13 cellular contexts compared by ENCODE assay signal in genomic region chr20:44087051-44087856, GRCh38.
"Had no signal": no experiment of that assay in that cellular context is flagged by ENCODE, and none has a peak within 500 bp of the region (broad histone marks: within the 10 kb centered on the region; RNA-seq: fewer than 3 reads in every experiment).

No MANE protein-coding gene starts in this region.

- H3K27me3 ChIP-seq: gastrocnemius medialis, hepatocyte, testis, uterus had no signal

- H3K9me3 ChIP-seq: gastrocnemius medialis, testis, uterus had no signal

- H3K4me1 Mint-ChIP-seq: activated CD4-positive, alpha-beta T cell treated with anti-CD3 and anti-CD28 coated beads for 36 hours; stimulated activated naive CD8-positive, alpha-beta T cell treated with anti-CD3 and anti-CD28 coated beads, Interleukin-15, amount 100 ng/mL, for 72 hours had no signal

- H3K27ac Mint-ChIP-seq: activated CD4-positive, alpha-beta T cell treated with anti-CD3 and anti-CD28 coated beads for 36 hours; activated CD8-positive, alpha-beta T cell treated with anti-CD3 and anti-CD28 coated beads, Interleukin-2, amount 10 ng/mL, durations not matched to agents 7 days and 5 days; natural killer cell treated with Interleukin-12 subunit alpha and Interleukin-12 subunit beta and Interleukin-15 and Interleukin-18, amount 100 ng/mL, for 72 hours had no signal

- H3K27ac ChIP-seq: dorsolateral prefrontal cortex, gastrocnemius medialis, hepatocyte, testis, uterus, WERI-Rb-1 had no signal

- ATAC-seq: activated CD4-positive, alpha-beta T cell treated with anti-CD3 and anti-CD28 coated beads for 36 hours; activated CD8-positive, alpha-beta T cell treated with anti-CD3 and anti-CD28 coated beads, Interleukin-2, amount 10 ng/mL, durations not matched to agents 7 days and 5 days; gastrocnemius medialis; natural killer cell treated with Interleukin-12 subunit alpha and Interleukin-12 subunit beta and Interleukin-15 and Interleukin-18, amount 100 ng/mL, for 72 hours; stimulated activated naive CD8-positive, alpha-beta T cell treated with anti-CD3 and anti-CD28 coated beads, Interleukin-15, amount 100 ng/mL, for 72 hours had no signal

- H3K36me3 Mint-ChIP-seq: natural killer cell treated with Interleukin-12 subunit alpha and Interleukin-12 subunit beta and Interleukin-15 and Interleukin-18, amount 100 ng/mL, for 72 hours had no signal

- H3K4me3 ChIP-seq: dorsolateral prefrontal cortex, gastrocnemius medialis, hepatocyte, testis, uterus had no signal

- H3K36me3 ChIP-seq: gastrocnemius medialis, uterus, WERI-Rb-1 had no signal

- DNase-seq: activated CD4-positive, alpha-beta T cell treated with anti-CD3 and anti-CD28 coated beads for 36 hours; activated CD8-positive, alpha-beta memory T cell treated with anti-CD3 and anti-CD28 coated beads, Interleukin-2, amount 50 U/mL, for 48 hours; activated CD8-positive, alpha-beta T cell treated with anti-CD3 and anti-CD28 coated beads, Interleukin-2, amount 10 ng/mL, durations not matched to agents 7 days and 5 days; activated naive CD4-positive, alpha-beta T cell treated with Interleukin-2 at 50 U/mL for 16 hours; dorsolateral prefrontal cortex; stimulated activated CD4-positive, alpha-beta T cell treated with anti-CD3 and anti-CD28 coated beads, Interleukin-4, amount 100 ng/mL, for 4 hours; stimulated activated naive CD8-positive, alpha-beta T cell treated with anti-CD3 and anti-CD28 coated beads, Interleukin-15, amount 100 ng/mL, for 72 hours; testis; uterus; WERI-Rb-1 had no signal

- H3K4me1 ChIP-seq: testis, uterus had no signal

- H3K4me3 Mint-ChIP-seq: activated CD4-positive, alpha-beta T cell treated with anti-CD3 and anti-CD28 coated beads for 36 hours; activated CD8-positive, alpha-beta T cell treated with anti-CD3 and anti-CD28 coated beads, Interleukin-2, amount 10 ng/mL, durations not matched to agents 7 days and 5 days; natural killer cell treated with Interleukin-12 subunit alpha and Interleukin-12 subunit beta and Interleukin-15 and Interleukin-18, amount 100 ng/mL, for 72 hours; stimulated activated naive CD8-positive, alpha-beta T cell treated with anti-CD3 and anti-CD28 coated beads, Interleukin-15, amount 100 ng/mL, for 72 hours had no signal

- H3K9me3 Mint-ChIP-seq: natural killer cell treated with Interleukin-12 subunit alpha and Interleukin-12 subunit beta and Interleukin-15 and Interleukin-18, amount 100 ng/mL, for 72 hours; stimulated activated naive CD8-positive, alpha-beta T cell treated with anti-CD3 and anti-CD28 coated beads, Interleukin-15, amount 100 ng/mL, for 72 hours had no signal

- H3K27me3 Mint-ChIP-seq: stimulated activated naive CD8-positive, alpha-beta T cell treated with anti-CD3 and anti-CD28 coated beads, Interleukin-15, amount 100 ng/mL, for 72 hours had no signal
